In the genomic region with DNA sequence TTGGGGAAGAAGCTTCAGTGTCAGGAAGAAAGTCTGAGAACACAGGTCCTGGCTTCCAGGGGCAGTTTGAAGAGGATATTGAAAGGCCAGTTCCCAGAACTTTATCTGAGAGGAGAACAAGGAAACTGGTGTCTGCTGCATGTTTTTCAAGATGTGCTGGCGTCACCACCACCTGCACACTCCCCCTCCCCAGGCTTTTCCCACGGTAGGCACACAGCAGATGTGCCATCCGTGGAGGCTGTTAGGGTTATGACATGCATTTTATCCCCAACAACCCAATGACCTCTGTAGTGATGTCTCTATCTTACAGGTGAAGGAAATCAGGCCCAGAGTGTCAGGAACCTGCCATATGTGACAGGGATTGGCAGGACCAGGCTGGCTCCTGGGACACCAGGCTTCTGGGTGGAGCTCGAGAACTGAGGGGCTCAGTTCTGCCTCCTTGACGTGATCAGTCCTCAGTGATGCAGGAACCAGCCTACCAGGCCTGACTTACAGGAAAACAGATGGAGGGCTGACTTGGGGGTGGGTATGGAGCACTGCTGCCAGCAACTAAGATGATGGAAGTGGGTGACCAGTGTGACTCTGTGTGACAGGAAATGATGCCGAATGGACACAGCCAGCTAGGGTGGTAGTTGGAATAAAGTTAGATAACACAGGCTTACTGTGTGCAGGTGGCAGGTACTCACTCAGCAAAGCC, we compare ENCODE assay signal across 2 cellular contexts.
TF ChIP-seq lines count a peak whose summit lies in the region.

No MANE protein-coding gene starts in this region.

TF ChIP-seq in HepG2, 621 proteins besides CTCF, POLR2A, EP300 and RAD21:
- no peak for TF ChIP-seq ZNF230 (CRISPR knock-in tag; IDR thresholded peaks at IDR 0.05)

TF ChIP-seq in GM12878, 131 proteins besides CTCF, POLR2A, EP300 and RAD21:
- TF ChIP-seq GABPA (IDR thresholded peaks at IDR 0.05; ENCODE audit: low read depth) (no peak), STAT1 (conservative IDR thresholded peaks at IDR 0.05) (no peak), POLR2AphosphoS2 (IDR thresholded peaks at IDR 0.05; ENCODE audit: low read depth, low read length) (no peak), TCF12 (IDR thresholded peaks at IDR 0.05; ENCODE audit: low read depth, low read length) (no peak), DPF2 (IDR thresholded peaks at IDR 0.05) (no peak), YBX1 (IDR thresholded peaks at IDR 0.05) (no peak), TAF1 (IDR thresholded peaks at IDR 0.05; ENCODE audit: borderline replicate concordance, low read depth, low read length) (no peak), POU2F2 (IDR thresholded peaks at IDR 0.05; ENCODE audit: borderline replicate concordance, low read depth, low read length) (no peak), IKZF1 (conservative IDR thresholded peaks at IDR 0.05) (no peak), CHD2 (IDR thresholded peaks at IDR 0.05; ENCODE audit: borderline replicate concordance, low read depth, low read length) (no peak)
- TF ChIP-seq, protein P1, sequence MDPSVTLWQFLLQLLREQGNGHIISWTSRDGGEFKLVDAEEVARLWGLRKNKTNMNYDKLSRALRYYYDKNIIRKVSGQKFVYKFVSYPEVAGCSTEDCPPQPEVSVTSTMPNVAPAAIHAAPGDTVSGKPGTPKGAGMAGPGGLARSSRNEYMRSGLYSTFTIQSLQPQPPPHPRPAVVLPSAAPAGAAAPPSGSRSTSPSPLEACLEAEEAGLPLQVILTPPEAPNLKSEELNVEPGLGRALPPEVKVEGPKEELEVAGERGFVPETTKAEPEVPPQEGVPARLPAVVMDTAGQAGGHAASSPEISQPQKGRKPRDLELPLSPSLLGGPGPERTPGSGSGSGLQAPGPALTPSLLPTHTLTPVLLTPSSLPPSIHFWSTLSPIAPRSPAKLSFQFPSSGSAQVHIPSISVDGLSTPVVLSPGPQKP (IDR thresholded peaks at IDR 0.05; ENCODE audit: low read depth, low read length) = no peak
- TF ChIP-seq, protein P2, sequence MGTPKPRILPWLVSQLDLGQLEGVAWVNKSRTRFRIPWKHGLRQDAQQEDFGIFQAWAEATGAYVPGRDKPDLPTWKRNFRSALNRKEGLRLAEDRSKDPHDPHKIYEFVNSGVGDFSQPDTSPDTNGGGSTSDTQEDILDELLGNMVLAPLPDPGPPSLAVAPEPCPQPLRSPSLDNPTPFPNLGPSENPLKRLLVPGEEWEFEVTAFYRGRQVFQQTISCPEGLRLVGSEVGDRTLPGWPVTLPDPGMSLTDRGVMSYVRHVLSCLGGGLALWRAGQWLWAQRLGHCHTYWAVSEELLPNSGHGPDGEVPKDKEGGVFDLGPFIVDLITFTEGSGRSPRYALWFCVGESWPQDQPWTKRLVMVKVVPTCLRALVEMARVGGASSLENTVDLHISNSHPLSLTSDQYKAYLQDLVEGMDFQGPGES (IDR thresholded peaks at IDR 0.05) = no peak
- TF ChIP-seq, protein P3, sequence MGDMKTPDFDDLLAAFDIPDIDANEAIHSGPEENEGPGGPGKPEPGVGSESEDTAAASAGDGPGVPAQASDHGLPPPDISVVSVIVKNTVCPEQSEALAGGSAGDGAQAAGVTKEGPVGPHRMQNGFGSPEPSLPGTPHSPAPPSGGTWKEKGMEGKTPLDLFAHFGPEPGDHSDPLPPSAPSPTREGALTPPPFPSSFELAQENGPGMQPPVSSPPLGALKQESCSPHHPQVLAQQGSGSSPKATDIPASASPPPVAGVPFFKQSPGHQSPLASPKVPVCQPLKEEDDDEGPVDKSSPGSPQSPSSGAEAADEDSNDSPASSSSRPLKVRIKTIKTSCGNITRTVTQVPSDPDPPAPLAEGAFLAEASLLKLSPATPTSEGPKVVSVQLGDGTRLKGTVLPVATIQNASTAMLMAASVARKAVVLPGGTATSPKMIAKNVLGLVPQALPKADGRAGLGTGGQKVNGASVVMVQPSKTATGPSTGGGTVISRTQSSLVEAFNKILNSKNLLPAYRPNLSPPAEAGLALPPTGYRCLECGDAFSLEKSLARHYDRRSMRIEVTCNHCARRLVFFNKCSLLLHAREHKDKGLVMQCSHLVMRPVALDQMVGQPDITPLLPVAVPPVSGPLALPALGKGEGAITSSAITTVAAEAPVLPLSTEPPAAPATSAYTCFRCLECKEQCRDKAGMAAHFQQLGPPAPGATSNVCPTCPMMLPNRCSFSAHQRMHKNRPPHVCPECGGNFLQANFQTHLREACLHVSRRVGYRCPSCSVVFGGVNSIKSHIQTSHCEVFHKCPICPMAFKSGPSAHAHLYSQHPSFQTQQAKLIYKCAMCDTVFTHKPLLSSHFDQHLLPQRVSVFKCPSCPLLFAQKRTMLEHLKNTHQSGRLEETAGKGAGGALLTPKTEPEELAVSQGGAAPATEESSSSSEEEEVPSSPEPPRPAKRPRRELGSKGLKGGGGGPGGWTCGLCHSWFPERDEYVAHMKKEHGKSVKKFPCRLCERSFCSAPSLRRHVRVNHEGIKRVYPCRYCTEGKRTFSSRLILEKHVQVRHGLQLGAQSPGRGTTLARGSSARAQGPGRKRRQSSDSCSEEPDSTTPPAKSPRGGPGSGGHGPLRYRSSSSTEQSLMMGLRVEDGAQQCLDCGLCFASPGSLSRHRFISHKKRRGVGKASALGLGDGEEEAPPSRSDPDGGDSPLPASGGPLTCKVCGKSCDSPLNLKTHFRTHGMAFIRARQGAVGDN (IDR thresholded peaks at IDR 0.05) = no peak
- TF ChIP-seq, protein P4, sequence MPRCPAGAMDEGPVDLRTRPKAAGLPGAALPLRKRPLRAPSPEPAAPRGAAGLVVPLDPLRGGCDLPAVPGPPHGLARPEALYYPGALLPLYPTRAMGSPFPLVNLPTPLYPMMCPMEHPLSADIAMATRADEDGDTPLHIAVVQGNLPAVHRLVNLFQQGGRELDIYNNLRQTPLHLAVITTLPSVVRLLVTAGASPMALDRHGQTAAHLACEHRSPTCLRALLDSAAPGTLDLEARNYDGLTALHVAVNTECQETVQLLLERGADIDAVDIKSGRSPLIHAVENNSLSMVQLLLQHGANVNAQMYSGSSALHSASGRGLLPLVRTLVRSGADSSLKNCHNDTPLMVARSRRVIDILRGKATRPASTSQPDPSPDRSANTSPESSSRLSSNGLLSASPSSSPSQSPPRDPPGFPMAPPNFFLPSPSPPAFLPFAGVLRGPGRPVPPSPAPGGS (IDR thresholded peaks at IDR 0.05; ENCODE audit: borderline replicate concordance, insufficient read depth, low read depth, low read length, poor library complexity, severe bottlenecking) = no peak
- TF ChIP-seq, protein P5, sequence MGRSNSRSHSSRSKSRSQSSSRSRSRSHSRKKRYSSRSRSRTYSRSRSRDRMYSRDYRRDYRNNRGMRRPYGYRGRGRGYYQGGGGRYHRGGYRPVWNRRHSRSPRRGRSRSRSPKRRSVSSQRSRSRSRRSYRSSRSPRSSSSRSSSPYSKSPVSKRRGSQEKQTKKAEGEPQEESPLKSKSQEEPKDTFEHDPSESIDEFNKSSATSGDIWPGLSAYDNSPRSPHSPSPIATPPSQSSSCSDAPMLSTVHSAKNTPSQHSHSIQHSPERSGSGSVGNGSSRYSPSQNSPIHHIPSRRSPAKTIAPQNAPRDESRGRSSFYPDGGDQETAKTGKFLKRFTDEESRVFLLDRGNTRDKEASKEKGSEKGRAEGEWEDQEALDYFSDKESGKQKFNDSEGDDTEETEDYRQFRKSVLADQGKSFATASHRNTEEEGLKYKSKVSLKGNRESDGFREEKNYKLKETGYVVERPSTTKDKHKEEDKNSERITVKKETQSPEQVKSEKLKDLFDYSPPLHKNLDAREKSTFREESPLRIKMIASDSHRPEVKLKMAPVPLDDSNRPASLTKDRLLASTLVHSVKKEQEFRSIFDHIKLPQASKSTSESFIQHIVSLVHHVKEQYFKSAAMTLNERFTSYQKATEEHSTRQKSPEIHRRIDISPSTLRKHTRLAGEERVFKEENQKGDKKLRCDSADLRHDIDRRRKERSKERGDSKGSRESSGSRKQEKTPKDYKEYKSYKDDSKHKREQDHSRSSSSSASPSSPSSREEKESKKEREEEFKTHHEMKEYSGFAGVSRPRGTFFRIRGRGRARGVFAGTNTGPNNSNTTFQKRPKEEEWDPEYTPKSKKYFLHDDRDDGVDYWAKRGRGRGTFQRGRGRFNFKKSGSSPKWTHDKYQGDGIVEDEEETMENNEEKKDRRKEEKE (IDR thresholded peaks at IDR 0.05) = no peak
- TF ChIP-seq, protein P6, sequence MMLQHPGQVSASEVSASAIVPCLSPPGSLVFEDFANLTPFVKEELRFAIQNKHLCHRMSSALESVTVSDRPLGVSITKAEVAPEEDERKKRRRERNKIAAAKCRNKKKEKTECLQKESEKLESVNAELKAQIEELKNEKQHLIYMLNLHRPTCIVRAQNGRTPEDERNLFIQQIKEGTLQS (IDR thresholded peaks at IDR 0.05; ENCODE audit: borderline replicate concordance, extremely low read depth, low read depth, low read length) = no peak
